ENCODE assay signal across 12 cellular contexts in the genomic region with DNA sequence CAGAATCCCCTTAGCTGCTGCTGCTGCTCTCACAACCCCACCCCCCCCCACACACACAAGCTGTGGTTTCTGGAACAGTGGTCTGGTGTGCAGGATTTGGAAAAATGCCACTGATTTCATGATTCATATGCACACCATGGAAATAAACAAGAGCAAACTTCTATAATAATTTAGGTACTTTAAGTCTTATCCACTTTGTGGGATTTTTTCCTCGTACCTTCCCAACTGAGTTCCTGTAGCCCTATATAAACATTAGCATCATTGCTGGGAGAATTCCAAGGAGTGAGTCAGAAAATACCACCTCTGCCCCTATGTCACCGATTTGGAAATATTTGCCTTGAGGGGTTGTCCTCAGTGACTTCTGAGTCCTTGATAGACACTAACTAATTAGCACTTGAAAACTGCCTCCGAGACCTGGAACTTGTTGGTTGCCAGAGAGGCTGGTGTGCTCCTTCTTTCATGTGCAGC.
A peak's percentile ranks its signal among the peaks of the same experiment; 100 is the strongest.
DNase-seq lines count a peak whose midpoint lies in the region; ATAC-seq, FAIRE-seq and TF ChIP-seq lines count a peak whose summit lies in the region.
"Had no signal": no experiment of that assay in that cellular context is flagged by ENCODE, and none has a peak within 500 bp of the region (broad histone marks: within the 10 kb centered on the region; RNA-seq: fewer than 3 reads in every experiment).

No MANE protein-coding gene starts in this region.

- intact Hi-C loops in mucosa of descending colon (cut with DNase I, micrococcal nuclease): no loop called here

- no peaks in the 10 kb centered on the region for H3K36me3 ChIP-seq in mucosa of descending colon (ENCODE audit: low read depth)

- ATAC-seq in mucosa of descending colon: no peak
- ATAC-seq in HG03354 (IDR thresholded peaks at IDR 0.05; ENCODE audit: poor library complexity, severe bottlenecking, unreplicated experiment): no peak

- TF ChIP-seq CTCF in mucosa of descending colon (IDR thresholded peaks at IDR 0.05): no peak

- FAIRE-seq in urothelium cell line (lab: Jason Lieb, UNC): no peak
- FAIRE-seq: GM12891 had no signal

- no peaks in the 10 kb centered on the region for H3K9me3 ChIP-seq in mucosa of descending colon

- no peak overlapping the region for H3K4me3 ChIP-seq in mucosa of descending colon

- no peaks in the 10 kb centered on the region for H3K4me1 ChIP-seq in mucosa of descending colon (ENCODE audit: low read depth)

- DNase-seq in SIG-M5 treated with dmso at 0.1 percent for 504 hours (lab: John Stamatoyannopoulos, UW; ENCODE audit: unreplicated experiment) (peak; percentile 13), SIG-M5 (lab: John Stamatoyannopoulos, UW) (no peak), T1000 (lab: John Stamatoyannopoulos, UW) (peak; percentile 26), hepatic stellate cell (ENCODE audit: low spot score) (peak; percentile 21), urothelium cell line (ENCODE audit: low spot score) (peak; percentile 66), mucosa of descending colon (no peak)
- DNase-seq in stimulated activated CD4-positive, alpha-beta T cell treated with anti-CD3 and anti-CD28 coated beads, Interleukin-12 subunit alpha, Interleukin-12 subunit beta, amount 100 ng/mL, for 4 hours: no peak
- DNase-seq: activated naive CD8-positive, alpha-beta T cell treated with anti-CD3 and anti-CD28 coated beads, Interleukin-2, amount 10 ng/mL, durations not matched to agents 7 days and 5 days; glutamatergic neuron; naive B cell had no signal

Comparison
In these comparisons a context has a peak if more than half of its experiments do, and no peak if none do; other contexts are left out.
1. DNase-seq: peak in SIG-M5 treated with dmso at 0.1 percent for 504 hours (single experiment), T1000 (single experiment), hepatic stellate cell (single experiment) and urothelium cell line (single experiment); none in SIG-M5 (single experiment), mucosa of descending colon (0 of 3) and stimulated activated CD4-positive, alpha-beta T cell treated with anti-CD3 and anti-CD28 coated beads, Interleukin-12 subunit alpha, Interleukin-12 subunit beta, amount 100 ng/mL, for 4 hours (single experiment).